Comparison of ENCODE assay signal across 8 cellular contexts in genomic region chr20:34703573-34704176, GRCh38. TPM values are rescaled to one million over a fixed set of nuclear protein-coding genes. Genes with fewer than 3 reads are reported as not detected.
A peak's percentile ranks its signal among the peaks of the same experiment; 100 is the strongest.
DNase-seq lines count a peak whose midpoint lies in the region; ATAC-seq and TF ChIP-seq lines count a peak whose summit lies in the region.

No MANE protein-coding gene starts in this region.

- peaks cover 13% of the 10 kb centered on the region for H3K4me1 Mint-ChIP-seq in stimulated activated naive CD8-positive, alpha-beta T cell treated with anti-CD3 and anti-CD28 coated beads, Interleukin-15, Interleukin-2, amounts not matched to agents 100 ng/mL and 50 ng/mL, for 24 hours (ENCODE audit: low read depth)
- H3K4me1 Mint-ChIP-seq in mesothelial cell of epicardium = peaks cover 14% of the 10 kb centered on the region

- H3K27me3 ChIP-seq in duodenal mucosa (ENCODE audit: control insufficient read depth in 1 of 2, insufficient read depth in 2 of 2, low read length in 2 of 2) = no peaks in the 10 kb centered on the region

- peaks cover 18% of the 10 kb centered on the region for H3K27me3 Mint-ChIP-seq in stimulated activated naive CD8-positive, alpha-beta T cell treated with anti-CD3 and anti-CD28 coated beads, Interleukin-15, Interleukin-2, amounts not matched to agents 100 ng/mL and 50 ng/mL, for 24 hours
- H3K27me3 Mint-ChIP-seq in mesothelial cell of epicardium (ENCODE audit: low read depth) = peaks cover 4% of the 10 kb centered on the region

- peak overlapping the region; percentile 54 for H3K27ac Mint-ChIP-seq in stimulated activated naive CD8-positive, alpha-beta T cell treated with anti-CD3 and anti-CD28 coated beads, Interleukin-15, Interleukin-2, amounts not matched to agents 100 ng/mL and 50 ng/mL, for 24 hours
- H3K27ac Mint-ChIP-seq in mesothelial cell of epicardium = peak overlapping the region; percentile 95

- no peaks in the 10 kb centered on the region for H3K9me3 Mint-ChIP-seq in stimulated activated naive CD8-positive, alpha-beta T cell treated with anti-CD3 and anti-CD28 coated beads, Interleukin-15, Interleukin-2, amounts not matched to agents 100 ng/mL and 50 ng/mL, for 24 hours
- H3K9me3 Mint-ChIP-seq in mesothelial cell of epicardium = no peaks in the 10 kb centered on the region

- H3K4me3 ChIP-seq in SK-N-MC (peak overlapping the region; percentile 87), duodenal mucosa (ENCODE audit: low read depth in 1 of 2, low read length in 2 of 2) (peak overlapping the region; percentile 86 to 93)

- H3K9ac ChIP-seq in SK-N-MC (ENCODE audit: insufficient read length) = peak overlapping the region; percentile 87
- peak overlapping the region; percentile 79 to 96 for H3K9ac ChIP-seq in duodenal mucosa (ENCODE audit: low read depth in 1 of 2, low read length in 2 of 2)

- H3K4me3 Mint-ChIP-seq in stimulated activated naive CD8-positive, alpha-beta T cell treated with anti-CD3 and anti-CD28 coated beads, Interleukin-15, Interleukin-2, amounts not matched to agents 100 ng/mL and 50 ng/mL, for 24 hours = peak overlapping the region; percentile 89
- H3K4me3 Mint-ChIP-seq in mesothelial cell of epicardium = peak overlapping the region; percentile 95

- no peak overlapping the region for H3K27ac ChIP-seq in SK-N-MC
- peak overlapping the region; percentile 80 for H3K27ac ChIP-seq in duodenal mucosa (ENCODE audit: low read depth, low read length)

- no peak for TF ChIP-seq CTCF in mesothelial cell of epicardium (IDR thresholded peaks at IDR 0.05; ENCODE audit: unreplicated experiment)

- no peak for ATAC-seq in stimulated activated naive CD8-positive, alpha-beta T cell treated with anti-CD3 and anti-CD28 coated beads, Interleukin-15, Interleukin-2, amounts not matched to agents 100 U/mL and 50 U/mL, for 24 hours
- ATAC-seq in GM21447 (IDR thresholded peaks at IDR 0.05; ENCODE audit: unreplicated experiment) (no peak), GM21360 (IDR thresholded peaks at IDR 0.05; ENCODE audit: unreplicated experiment) (no peak)

- no peaks in the 10 kb centered on the region for H3K36me3 Mint-ChIP-seq in stimulated activated naive CD8-positive, alpha-beta T cell treated with anti-CD3 and anti-CD28 coated beads, Interleukin-15, Interleukin-2, amounts not matched to agents 100 ng/mL and 50 ng/mL, for 24 hours (ENCODE audit: low read depth)
- no peaks in the 10 kb centered on the region for H3K36me3 Mint-ChIP-seq in mesothelial cell of epicardium

- H3K36me3 ChIP-seq in SK-N-MC (ENCODE audit: insufficient read depth, low read length) (no peaks in the 10 kb centered on the region), duodenal mucosa (ENCODE audit: control insufficient read depth in 1 of 2, insufficient read depth in 2 of 2, low read length in 2 of 2) (no peaks in the 10 kb centered on the region)

- H3K9me3 ChIP-seq in SK-N-MC (ENCODE audit: low read depth, low read length) = no peaks in the 10 kb centered on the region
- no peaks in the 10 kb centered on the region for H3K9me3 ChIP-seq in duodenal mucosa (ENCODE audit: control insufficient read depth in 1 of 2, low read length in 2 of 2)

- DNase-seq in stimulated activated naive CD8-positive, alpha-beta T cell treated with anti-CD3 and anti-CD28 coated beads, Interleukin-15, Interleukin-2, amounts not matched to agents 100 U/mL and 50 U/mL, for 24 hours = no peak
- DNase-seq in SK-N-MC (ENCODE audit: low read depth, low spot score) = no peak
- peak in 1 of 2 experiments; percentile 60 for DNase-seq in mesothelial cell of epicardium (ENCODE audit: low spot score in 2 of 2, unreplicated experiment in 2 of 2)
- DNase-seq in ureter (ENCODE audit: low spot score) = peak; percentile 54

- peaks cover 34 to 40% of the 10 kb centered on the region in 2 donors for H3K4me1 ChIP-seq in duodenal mucosa (ENCODE audit: control insufficient read depth in 1 of 2, insufficient read depth in 2 of 2, low read length in 2 of 2)

RNA-seq across cellular contexts. Expression of gene TP53INP2, which starts 0.5 kb away (rescaled TPM):
- total RNA-seq in mesothelial cell of epicardium = 11.8 to 13.1 TPM (median 12.0 TPM) in 3 replicates
- total RNA-seq in ureter = 31.9 TPM

RNA-seq across cellular contexts. Expression of gene PIGU, which starts 26.8 kb away (rescaled TPM):
- 31.7 to 34.1 TPM (median 32.6 TPM) in 3 replicates for total RNA-seq in mesothelial cell of epicardium
- total RNA-seq in ureter = 33.5 TPM
